ENCODE assay signal across 27 cellular contexts in genomic region chr7:272108-272615, GRCh38. TPM values are rescaled to one million over a fixed set of nuclear protein-coding genes. Genes with fewer than 3 reads are reported as not detected.
A peak's percentile ranks its signal among the peaks of the same experiment; 100 is the strongest.
DNase-seq lines count a peak whose midpoint lies in the region; ATAC-seq, FAIRE-seq and TF ChIP-seq lines count a peak whose summit lies in the region.
"Had no signal": no experiment of that assay in that cellular context is flagged by ENCODE, and none has a peak within 500 bp of the region (broad histone marks: within the 10 kb centered on the region; RNA-seq: fewer than 3 reads in every experiment).

No MANE protein-coding gene starts in this region.

- TF ChIP-seq EP300 in GM12878 (IDR thresholded peaks at IDR 0.05; ENCODE audit: borderline replicate concordance in 1 of 2, control insufficient read depth in 1 of 2, low read depth in 2 of 2, low read length in 2 of 2), result no peak

- H3K4me2 ChIP-seq in GM12878 (ENCODE audit: control insufficient read depth, insufficient read depth), result no peak overlapping the region
- H3K4me2 ChIP-seq: BLaER1 treated with 17β-estradiol and CSF1 and Interleukin-3, amounts not matched to agents 10 nM and 100 nM had no signal

- TF ChIP-seq POLR2A in GM12878 (IDR thresholded peaks at IDR 0.05; ENCODE audit: low read depth, low read length), result no peak

- no peak for TF ChIP-seq RAD21 in GM12878 (IDR thresholded peaks at IDR 0.05; ENCODE audit: insufficient read depth, low read depth, low read length)

- H3K27ac ChIP-seq in GM12878 (ENCODE audit: control insufficient read depth, insufficient read depth), result no peak overlapping the region
- H3K27ac ChIP-seq in cingulate gyrus (ENCODE audit: low read depth, low read length), result peak overlapping the region; percentile 14
- H3K27ac ChIP-seq in temporal lobe (ENCODE audit: low read depth, low read length), result peak overlapping the region; percentile 65
- H3K27ac ChIP-seq: BLaER1 treated with 17β-estradiol and CSF1 and Interleukin-3, amounts not matched to agents 10 nM and 100 nM; Peyer's patch; SJSA1 had no signal

- H3K9ac ChIP-seq in GM12878 (ENCODE audit: control insufficient read depth, insufficient read depth, low read length), result no peak overlapping the region
- H3K9ac ChIP-seq: BLaER1 treated with 17β-estradiol and CSF1 and Interleukin-3, amounts not matched to agents 10 nM and 100 nM had no signal

- H3K79me2 ChIP-seq in GM12878 (ENCODE audit: control insufficient read depth, insufficient read depth, low read length), result no peaks in the 10 kb centered on the region

- TF ChIP-seq CTCF in GM12878 (IDR thresholded peaks at IDR 0.05 in 2 of 3, conservative IDR thresholded peaks at IDR 0.05 in 1 of 3; ENCODE audit: control insufficient read depth in 2 of 3, extremely low read depth in 1 of 3, insufficient read depth in 1 of 3, low read depth in 3 of 3, low read length in 3 of 3) (no peak), mucosa of descending colon (IDR thresholded peaks at IDR 0.05) (no peak)

- H3K4me3 ChIP-seq in GM12878 (no peak overlapping the region), mucosa of descending colon (no peak overlapping the region)
- H3K4me3 ChIP-seq: BLaER1 treated with 17β-estradiol and CSF1 and Interleukin-3, amounts not matched to agents 10 nM and 100 nM; Peyer's patch; SJSA1 had no signal

- intact Hi-C loops in GM12878 (cut with micrococcal nuclease; ENCODE audit: unreplicated experiment), result no loop called here
- intact Hi-C loops in mucosa of descending colon (cut with DNase I, micrococcal nuclease), result no loop called here

- no peak overlapping the region for H2AFZ ChIP-seq in GM12878 (ENCODE audit: control insufficient read depth, low read depth, low read length)

- ATAC-seq in GM12878, result no peak
- no peak for ATAC-seq in mucosa of descending colon
- ATAC-seq: HCT116 had no signal

- DNase-seq in GM12878 (ENCODE audit: low read depth, low spot score) (no peak), mucosa of descending colon (peak in 2 of 3 donors; percentile 22 to 37), COLO829 (ENCODE audit: low spot score) (no peak), HPDE6-E6E7 (ENCODE audit: extremely low spot score) (no peak), mesenteric fat pad (ENCODE audit: low spot score) (no peak)
- DNase-seq: ACHN; CD4-positive, alpha-beta memory T cell; DND-41; GOT3; Karpas-422; MV-4-11; NCI-H1105 treated with DMSO at 0.1 percent for 48 hours; NCI-H1694; NCI-H2081 treated with DMSO at 0.1 percent for 48 hours; NCI-H2171 treated with DMSO at 0.1 percent for 48 hours; NCI-H524 treated with DMSO at 0.1 percent for 48 hours; Peyer's patch had no signal

- no TSS peak for BruUV-seq in GM12878 (replicated peaks; lab: Mats Ljungman, UMichigan)

- 49% methylated on average over 18 of the region's 18 CpGs for WGBS in GM12878 (ENCODE audit: insufficient coverage, insufficient replicate concordance, low lambda C conversion rate, missing lambda C conversion rate)

- H3K36me3 ChIP-seq in GM12878 (ENCODE audit: control insufficient read depth in 2 of 2, insufficient read depth in 2 of 2, low read length in 1 of 2) (no peaks in the 10 kb centered on the region), mucosa of descending colon (ENCODE audit: low read depth) (no peaks in the 10 kb centered on the region)
- H3K36me3 ChIP-seq: Peyer's patch, SJSA1 had no signal

- H3K9me3 ChIP-seq in GM12878 (replicated peaks; ENCODE audit: control insufficient read depth, insufficient read depth, low read length), result no peaks in the 10 kb centered on the region; the same call in 2 of the 3 replicates
- peaks cover 2% of the 10 kb centered on the region for H3K9me3 ChIP-seq in mucosa of descending colon

- RAD21 ChIA-PET in GM12878 (lab: Charles Lee; ENCODE audit: unreplicated experiment), result no interaction called here

- POLR2A ChIA-PET in GM12878 (lab: Charles Lee), result no interaction called here

- no peaks in the 10 kb centered on the region for H4K20me1 ChIP-seq in GM12878 (ENCODE audit: control insufficient read depth, insufficient read depth)

- H3K4me1 ChIP-seq in GM12878 (ENCODE audit: control insufficient read depth, insufficient read depth, low read length) (no peaks in the 10 kb centered on the region), mucosa of descending colon (ENCODE audit: low read depth) (no peaks in the 10 kb centered on the region)
- H3K4me1 ChIP-seq: Peyer's patch, SJSA1 had no signal

- CTCF ChIA-PET in GM12878 (lab: Yijun Ruan, JAX), result no interaction called here

- SMC1A ChIA-PET in GM12878 (lab: Charles Lee; ENCODE audit: uncharacterized antibody, unreplicated experiment), result no interaction called here

- no peaks in the 10 kb centered on the region for H3K27me3 ChIP-seq in GM12878 (replicated peaks in 1 of 2; ENCODE audit: control insufficient read depth in 2 of 2, insufficient read depth in 2 of 2, low read length in 1 of 2)
- H3K27me3 ChIP-seq: BLaER1 treated with 17β-estradiol and CSF1 and Interleukin-3, amounts not matched to agents 10 nM and 100 nM; Peyer's patch; SJSA1 had no signal

- in situ Hi-C loops in GM12878 (cut with MboI), result no loop called here

- FAIRE-seq in GM12878 (lab: Jason Lieb, UNC), result no peak
- FAIRE-seq: GM12891, HTR-8/SVneo had no signal

TF ChIP-seq in GM12878, 131 proteins besides CTCF, POLR2A, EP300 and RAD21:
- TF ChIP-seq NFYA (IDR thresholded peaks at IDR 0.05; ENCODE audit: borderline replicate concordance, low read depth, low read length) (no peak), E4F1 (IDR thresholded peaks at IDR 0.05; ENCODE audit: borderline replicate concordance, partially characterized antibody) (no peak), KLF5 (IDR thresholded peaks at IDR 0.05; ENCODE audit: partially characterized antibody) (no peak), NFXL1 (IDR thresholded peaks at IDR 0.05; ENCODE audit: borderline replicate concordance) (0 out of 2 replicates have a peak, but pooled peaks have one; percentile 35)

RNA-seq across cellular contexts. Expression of gene FOXL3, which starts 17.8 kb away (rescaled TPM):
- not detected in 2 replicates for total RNA-seq in GM12878 (2013; cell fraction: nucleolus; rRNA removed)
- total RNA-seq in GM12878 (2014; rRNA removed), result not detected in 2 replicates
- not detected in 2 replicates for total RNA-seq in GM12878 (2014; rRNA removed; fragmentation: Illumina TruSeq; extraction: Trizol)
- not detected in 2 replicates for total RNA-seq in GM12878 (2021)
- not detected for polyA plus RNA-seq in GM12878 (2011; ENCODE audit: low read depth)
- polyA plus RNA-seq in GM12878 (2011; rRNA removed), result not detected in 2 replicates
- polyA plus RNA-seq in GM12878 (2011; cell fraction: cytosol; rRNA removed), result not detected in 2 replicates
- polyA plus RNA-seq in GM12878 (2011; cell fraction: nucleus; rRNA removed), result not detected in 2 replicates
- not detected in 2 replicates for polyA plus RNA-seq in GM12878 (2012)
- not detected in 2 replicates for polyA plus RNA-seq in GM12878 (2014; fragmentation: Illumina TruSeq; extraction: Trizol)
- not detected for polyA plus RNA-seq in GM12878 (2014; fragmentation: Nextera tagmentation; extraction: Ambion mirVana)
- not detected in 2 replicates for polyA plus RNA-seq in GM12878 (2014; rRNA removed)
- polyA plus RNA-seq in GM12878 (2016; fragmentation: Nextera tagmentation; extraction: Ambion mirVana), result not detected
- polyA minus RNA-seq in GM12878 (2011; rRNA and poly(A)+ RNA removed), result not detected in 2 replicates
- polyA minus RNA-seq in GM12878 (2011; cell fraction: cytosol; rRNA and poly(A)+ RNA removed), result not detected in 2 replicates
- polyA minus RNA-seq in GM12878 (2011; cell fraction: nucleus; rRNA and poly(A)+ RNA removed), result not detected in 2 replicates
- total RNA-seq in mucosa of descending colon, result under 1 TPM in 1 of 3 donors, not detected in 2; 0.43 TPM
- total RNA-seq in temporal lobe, result not detected
- not detected for total RNA-seq in mesenteric fat pad
- total RNA-seq: CD4-positive, alpha-beta memory T cell; M059J; OCI-LY7; Peyer's patch; SJSA1 had no signal
- polyA plus RNA-seq: CD4-positive, alpha-beta memory T cell; IgD-negative memory B cell had no signal

Comparison
In these comparisons a context has a peak if more than half of its experiments do, and no peak if none do; other contexts are left out.
1. DNase-seq: peak in mucosa of descending colon (2 of 3); none in GM12878 (single experiment), COLO829 (single experiment), HPDE6-E6E7 (single experiment) and mesenteric fat pad (single experiment).